ENCODE assay signal across 23 cellular contexts in genomic region chr22:31134688-31135087, GRCh38. TPM values are rescaled to one million over a fixed set of nuclear protein-coding genes. Genes with fewer than 3 reads are reported as not detected.
DNase-seq lines count a peak whose midpoint lies in the region; ATAC-seq, FAIRE-seq and TF ChIP-seq lines count a peak whose summit lies in the region.
"Had no signal": no experiment of that assay in that cellular context is flagged by ENCODE, and none has a peak within 500 bp of the region (broad histone marks: within the 10 kb centered on the region; RNA-seq: fewer than 3 reads in every experiment).

No MANE protein-coding gene starts in this region.

- H3K36me3 Mint-ChIP-seq in activated CD8-positive, alpha-beta T cell treated with anti-CD3 and anti-CD28 coated beads, Interleukin-2, amount 10 ng/mL, durations not matched to agents 7 days and 5 days (ENCODE audit: low read depth) = no peaks in the 10 kb centered on the region
- H3K36me3 Mint-ChIP-seq: CD14-positive monocyte had no signal

- H3K27ac Mint-ChIP-seq in activated CD8-positive, alpha-beta T cell treated with anti-CD3 and anti-CD28 coated beads, Interleukin-2, amount 10 ng/mL, durations not matched to agents 7 days and 5 days = no peak overlapping the region
- H3K27ac Mint-ChIP-seq: CD4-positive, alpha-beta T cell had no signal

- H3K4me2 ChIP-seq in K562 (ENCODE audit: insufficient read depth, low read length) (no peak overlapping the region), parathyroid adenoma (ENCODE audit: low read length) (no peak overlapping the region)
- H3K4me2 ChIP-seq: BLaER1 treated with 17β-estradiol and CSF1 and Interleukin-3, amounts not matched to agents 10 nM and 100 nM had no signal

- H3K9me1 ChIP-seq in K562 (ENCODE audit: control insufficient read depth, insufficient read depth, low read length) = no peaks in the 10 kb centered on the region

- no TSS peak for BruUV-seq in K562 (replicated peaks; lab: Mats Ljungman, UMichigan)

- in situ Hi-C loops in K562 (cut with MboI) = no loop called here

- TF ChIP-seq POLR2A in K562 (conservative IDR thresholded peaks at IDR 0.05) = no peak

- POLR2A ChIA-PET in K562 (lab: Yijun Ruan, JAX) = interaction anchor here (0.6 kb wide), 1 partner anchor 100 kb away, joined by 3 read pairs; no protein-coding TSS in a partner anchor
- POLR2A ChIA-PET in activated CD8-positive, alpha-beta T cell treated with anti-CD3 and anti-CD28 coated beads, Interleukin-2, amount 10 ng/mL, durations not matched to agents 7 days and 5 days (lab: Charles Lee) = no interaction called here

- no peak overlapping the region for H3K4me3 Mint-ChIP-seq in activated CD8-positive, alpha-beta T cell treated with anti-CD3 and anti-CD28 coated beads, Interleukin-2, amount 10 ng/mL, durations not matched to agents 7 days and 5 days
- H3K4me3 Mint-ChIP-seq: CD14-positive monocyte; CD4-positive, alpha-beta T cell had no signal

- H3K36me3 ChIP-seq in K562 (ENCODE audit: control insufficient read depth, insufficient read depth, low read length) (no peaks in the 10 kb centered on the region), parathyroid adenoma (ENCODE audit: control insufficient read depth, insufficient read depth, low read length) (no peaks in the 10 kb centered on the region), upper lobe of right lung (no peaks in the 10 kb centered on the region)
- H3K36me3 ChIP-seq: BE2C; BLaER1 treated with 17β-estradiol and CSF1 and Interleukin-3, amounts not matched to agents 10 nM and 100 nM had no signal

- no peak overlapping the region for H3K9ac ChIP-seq in K562 (ENCODE audit: insufficient read depth in 1 of 2, low read depth in 2 of 2, low read length in 2 of 2)
- H3K9ac ChIP-seq in parathyroid adenoma = no peak overlapping the region
- H3K9ac ChIP-seq: BLaER1 treated with 17β-estradiol and CSF1 and Interleukin-3, amounts not matched to agents 10 nM and 100 nM; GM23248 had no signal

- intact Hi-C loops in K562 (cut with micrococcal nuclease) (no loop called here), upper lobe of right lung (cut with DNase I) (no loop called here)

- no peak for TF ChIP-seq EP300 in K562 (IDR thresholded peaks at IDR 0.05; ENCODE audit: low read length)

- H3K27me3 Mint-ChIP-seq in activated CD8-positive, alpha-beta T cell treated with anti-CD3 and anti-CD28 coated beads, Interleukin-2, amount 10 ng/mL, durations not matched to agents 7 days and 5 days (ENCODE audit: low read depth) = no peaks in the 10 kb centered on the region
- H3K27me3 Mint-ChIP-seq: CD4-positive, alpha-beta T cell had no signal

- H3K9me3 ChIP-seq in K562 (replicated peaks; ENCODE audit: control insufficient read depth, insufficient read depth, low read depth, low read length) (no peaks in the 10 kb centered on the region), parathyroid adenoma (ENCODE audit: control insufficient read depth, low read length) (no peaks in the 10 kb centered on the region), upper lobe of right lung (no peaks in the 10 kb centered on the region)
- H3K9me3 ChIP-seq: BE2C; BLaER1 treated with 17β-estradiol and CSF1 and Interleukin-3, amounts not matched to agents 10 nM and 100 nM had no signal

- H3K4me3 ChIP-seq in K562 (no peak overlapping the region), parathyroid adenoma (ENCODE audit: low read depth, low read length) (no peak overlapping the region), upper lobe of right lung (no peak overlapping the region)
- H3K4me3 ChIP-seq: BLaER1 treated with 17β-estradiol and CSF1 and Interleukin-3, amounts not matched to agents 10 nM and 100 nM; GM23248 had no signal

- TF ChIP-seq CTCF in K562 (IDR thresholded peaks at IDR 0.05 in 2 of 3, conservative IDR thresholded peaks at IDR 0.05 in 1 of 3; ENCODE audit: insufficient read depth in 2 of 3, low read depth in 1 of 3, low read length in 3 of 3) (no peak), parathyroid adenoma (IDR thresholded peaks at IDR 0.05) (no peak), upper lobe of right lung (IDR thresholded peaks at IDR 0.05) (no peak)

- no peaks in the 10 kb centered on the region for H3K4me1 Mint-ChIP-seq in activated CD8-positive, alpha-beta T cell treated with anti-CD3 and anti-CD28 coated beads, Interleukin-2, amount 10 ng/mL, durations not matched to agents 7 days and 5 days (ENCODE audit: low read depth)

- ATAC-seq in K562 = no peak
- ATAC-seq in upper lobe of right lung = no peak
- no peak for ATAC-seq in activated CD8-positive, alpha-beta T cell treated with anti-CD3 and anti-CD28 coated beads, Interleukin-2, amount 10 ng/mL, durations not matched to agents 7 days and 5 days

- no peak overlapping the region for H3K27ac ChIP-seq in K562 (ENCODE audit: extremely low read depth, low read depth, low read length)
- peak overlapping the region; percentile 93 for H3K27ac ChIP-seq in parathyroid adenoma
- no peak overlapping the region for H3K27ac ChIP-seq in upper lobe of right lung
- H3K27ac ChIP-seq: BLaER1 treated with 17β-estradiol and CSF1 and Interleukin-3, amounts not matched to agents 10 nM and 100 nM; GM23248 had no signal

- no peaks in the 10 kb centered on the region for H4K20me1 ChIP-seq in K562 (replicated peaks; ENCODE audit: control insufficient read depth, insufficient read depth, low read length)
- H4K20me1 ChIP-seq: BLaER1 treated with 17β-estradiol and CSF1 and Interleukin-3, amounts not matched to agents 10 nM and 100 nM had no signal

- CTCF ChIA-PET in K562 (lab: Yijun Ruan, JAX; ENCODE audit: low intra/inter-chr PET ratio) = no interaction called here
- CTCF ChIA-PET in activated CD8-positive, alpha-beta T cell treated with anti-CD3 and anti-CD28 coated beads, Interleukin-2, amount 10 ng/mL, durations not matched to agents 7 days and 5 days (lab: Charles Lee) = interaction anchor here (1.6 kb wide), 1 partner anchor 27 kb away, joined by 6 read pairs; the partner anchor contains the start of gene SELENOM

- whole genome bisulfite sequencing in K562 (ENCODE audit: insufficient coverage, low coverage, missing lambda C conversion rate) = 56% methylated on average over 3 of the region's 4 CpGs

- H3K9me3 Mint-ChIP-seq in activated CD8-positive, alpha-beta T cell treated with anti-CD3 and anti-CD28 coated beads, Interleukin-2, amount 10 ng/mL, durations not matched to agents 7 days and 5 days (ENCODE audit: insufficient read depth) = no peaks in the 10 kb centered on the region
- H3K9me3 Mint-ChIP-seq: CD14-positive monocyte; CD4-positive, alpha-beta T cell had no signal

- H3K79me2 ChIP-seq in K562 (ENCODE audit: control insufficient read depth, insufficient read depth, low read length) = no peaks in the 10 kb centered on the region
- H3K79me2 ChIP-seq in parathyroid adenoma = no peaks in the 10 kb centered on the region

- no peak overlapping the region for H2AFZ ChIP-seq in K562 (ENCODE audit: low read depth, low read length)
- H2AFZ ChIP-seq in parathyroid adenoma = no peak overlapping the region
- H2AFZ ChIP-seq: GM23248 had no signal

- H3K4me1 ChIP-seq in K562 (replicated peaks in 1 of 2; ENCODE audit: control insufficient read depth in 2 of 2, insufficient read depth in 2 of 2, low read length in 2 of 2) (peaks cover under 1 to 11% of the 10 kb centered on the region in 2 experiments; a peak in 4 of 5 replicates), parathyroid adenoma (peaks cover 32% of the 10 kb centered on the region), upper lobe of right lung (no peaks in the 10 kb centered on the region)
- H3K4me1 ChIP-seq: BE2C; BLaER1 treated with 17β-estradiol and CSF1 and Interleukin-3, amounts not matched to agents 10 nM and 100 nM had no signal

- no peaks in the 10 kb centered on the region for H3K27me3 ChIP-seq in K562 (ENCODE audit: control insufficient read depth in 2 of 2, insufficient read depth in 2 of 2, low read length in 2 of 2)
- H3K27me3 ChIP-seq in parathyroid adenoma (ENCODE audit: control insufficient read depth, insufficient read depth, low read length) = no peaks in the 10 kb centered on the region
- no peaks in the 10 kb centered on the region for H3K27me3 ChIP-seq in upper lobe of right lung
- H3K27me3 ChIP-seq: BE2C; BLaER1 treated with 17β-estradiol and CSF1 and Interleukin-3, amounts not matched to agents 10 nM and 100 nM had no signal

- FAIRE-seq in K562 (lab: Jason Lieb, UNC) (no peak), frontal cortex (lab: Jason Lieb, UNC) (no peak)
- FAIRE-seq: A204.1, GM12892, GM19239, H1 had no signal

- DNase-seq in AG08396 (ENCODE audit: low spot score) = peak; percentile 12
- no peak for DNase-seq in K562 (ENCODE audit: extremely low read depth in 1 of 4, low spot score in 3 of 4)
- peak; percentile 12 for DNase-seq in frontal cortex (ENCODE audit: low spot score in 2 of 2)
- DNase-seq in upper lobe of right lung = no peak
- no peak for DNase-seq in activated CD8-positive, alpha-beta T cell treated with anti-CD3 and anti-CD28 coated beads, Interleukin-2, amount 10 ng/mL, durations not matched to agents 7 days and 5 days
- no peak for DNase-seq in T-helper 9 cell
- DNase-seq: AML-193; BE2C; Calu3; CD4-positive, alpha-beta T cell; COR-L47; DMS53; DMS79 treated with DMSO at 0.1 percent for 48 hours; GF-D8; GM23248; HCEC 1CT had no signal

- no peak for TF ChIP-seq RAD21 in K562 (CRISPR knock-in tag; conservative IDR thresholded peaks at IDR 0.05 in 1 of 2, IDR thresholded peaks at IDR 0.05 in 1 of 2)

RNA-seq across cellular contexts. Expression of gene PLA2G3, which starts 5.6 kb away (rescaled TPM):
- 1.2 and 3.3 TPM in 2 replicates for total RNA-seq in K562 (2011; cell fraction: chromatin; rRNA removed; ENCODE audit: low replicate concordance)
- 3.2 and 3.5 TPM in 2 replicates for total RNA-seq in K562 (2011; cell fraction: nucleolus; rRNA removed)
- total RNA-seq in K562 (2011; cell fraction: nucleoplasm; rRNA removed) = 1.9 TPM in 2 replicates
- 0.53 and 0.68 TPM in 2 replicates for total RNA-seq in K562 (2014; rRNA removed)
- total RNA-seq in K562 (2014; rRNA removed; fragmentation: Illumina TruSeq; extraction: Trizol) = 0.22 and 0.36 TPM in 2 replicates
- total RNA-seq in K562 (2015; rRNA removed; fragmentation: Illumina TruSeq; extraction: Trizol) = 0.76 and 1.1 TPM in 2 replicates
- 0.64 and 0.98 TPM in 2 replicates for total RNA-seq in K562 (2021)
- 1.4 and 5.4 TPM in 2 replicates for polyA plus RNA-seq in K562 (2011; rRNA removed)
- 1.7 and 4.2 TPM in 2 replicates for polyA plus RNA-seq in K562 (2011; cell fraction: cytosol; rRNA removed)
- 5.9 and 19.6 TPM in 2 replicates for polyA plus RNA-seq in K562 (2011; cell fraction: nucleus; rRNA removed)
- polyA plus RNA-seq in K562 (2012) = 0.57 and 1.5 TPM in 2 replicates
- 0.48 and 0.78 TPM in 2 replicates for polyA plus RNA-seq in K562 (2014; fragmentation: Illumina TruSeq; extraction: Trizol)
- polyA plus RNA-seq in K562 (2014; fragmentation: Nextera tagmentation; extraction: Ambion mirVana) = under 1 TPM; 0.18 to 0.20 TPM
- 0.77 and 1.2 TPM in 2 replicates for polyA plus RNA-seq in K562 (2014; rRNA removed)
- 0.53 and 1.6 TPM in 2 replicates for polyA minus RNA-seq in K562 (2011; rRNA and poly(A)+ RNA removed)
- 0.86 and 3.0 TPM in 2 replicates for polyA minus RNA-seq in K562 (2011; cell fraction: cytosol; rRNA and poly(A)+ RNA removed)
- 1.1 and 4.9 TPM in 2 replicates for polyA minus RNA-seq in K562 (2011; cell fraction: nucleus; rRNA and poly(A)+ RNA removed)
- under 0.01 TPM for total RNA-seq in frontal cortex
- 6.9 TPM for total RNA-seq in upper lobe of right lung
- total RNA-seq in activated CD8-positive, alpha-beta T cell treated with anti-CD3 and anti-CD28 coated beads, Interleukin-2, amount 10 ng/mL, durations not matched to agents 7 days and 5 days = not detected
- total RNA-seq: Calu3; CD4-positive, alpha-beta T cell; GM23248 had no signal
- polyA plus RNA-seq: CD14-positive monocyte, GM23248 had no signal

RNA-seq across cellular contexts. Expression of gene INPP5J, which starts 11.9 kb away (rescaled TPM):
- 1.5 and 3.2 TPM in 2 replicates for total RNA-seq in K562 (2011; cell fraction: chromatin; rRNA removed; ENCODE audit: low replicate concordance)
- 1.2 and 3.2 TPM in 2 replicates for total RNA-seq in K562 (2011; cell fraction: nucleolus; rRNA removed)
- 2.4 and 2.7 TPM in 2 replicates for total RNA-seq in K562 (2011; cell fraction: nucleoplasm; rRNA removed)
- 5.9 and 6.4 TPM in 2 replicates for total RNA-seq in K562 (2014; rRNA removed)
- 1.9 and 2.7 TPM in 2 replicates for total RNA-seq in K562 (2014; rRNA removed; fragmentation: Illumina TruSeq; extraction: Trizol)
- total RNA-seq in K562 (2015; rRNA removed; fragmentation: Illumina TruSeq; extraction: Trizol) = 5.8 and 6.7 TPM in 2 replicates
- total RNA-seq in K562 (2021) = 6.3 and 7.0 TPM in 2 replicates
- 1.6 and 21.8 TPM in 2 replicates for polyA plus RNA-seq in K562 (2011; rRNA removed)
- 4.8 and 29.8 TPM in 2 replicates for polyA plus RNA-seq in K562 (2011; cell fraction: cytosol; rRNA removed)
- polyA plus RNA-seq in K562 (2011; cell fraction: nucleus; rRNA removed) = 4.7 and 21.8 TPM in 2 replicates
- 6.0 and 10.4 TPM in 2 replicates for polyA plus RNA-seq in K562 (2012)
- 4.8 and 5.4 TPM in 2 replicates for polyA plus RNA-seq in K562 (2014; fragmentation: Illumina TruSeq; extraction: Trizol)
- under 1 TPM; 0.10 to 0.78 TPM for polyA plus RNA-seq in K562 (2014; fragmentation: Nextera tagmentation; extraction: Ambion mirVana)
- polyA plus RNA-seq in K562 (2014; rRNA removed) = 5.4 and 6.0 TPM in 2 replicates
- 1.2 and 7.5 TPM in 2 replicates for polyA minus RNA-seq in K562 (2011; rRNA and poly(A)+ RNA removed)
- polyA minus RNA-seq in K562 (2011; cell fraction: cytosol; rRNA and poly(A)+ RNA removed) = 1.4 and 21.9 TPM in 2 replicates
- 0.81 and 6.4 TPM in 2 replicates for polyA minus RNA-seq in K562 (2011; cell fraction: nucleus; rRNA and poly(A)+ RNA removed)
- 2.0 TPM for total RNA-seq in frontal cortex
- 4.5 TPM for total RNA-seq in upper lobe of right lung
- not detected for total RNA-seq in activated CD8-positive, alpha-beta T cell treated with anti-CD3 and anti-CD28 coated beads, Interleukin-2, amount 10 ng/mL, durations not matched to agents 7 days and 5 days
- total RNA-seq: GM23248 had no signal
- polyA plus RNA-seq: CD14-positive monocyte had no signal

RNA-seq across cellular contexts. Expression of gene RNF185, which starts 25.3 kb away (rescaled TPM):
- 16.7 and 17.6 TPM in 2 replicates for total RNA-seq in K562 (2011; cell fraction: chromatin; rRNA removed; ENCODE audit: low replicate concordance)
- 11.6 and 13.5 TPM in 2 replicates for total RNA-seq in K562 (2011; cell fraction: nucleolus; rRNA removed)
- 13.2 and 14.4 TPM in 2 replicates for total RNA-seq in K562 (2011; cell fraction: nucleoplasm; rRNA removed)
- total RNA-seq in K562 (2014; rRNA removed) = 6.5 and 8.4 TPM in 2 replicates
- 9.3 and 9.5 TPM in 2 replicates for total RNA-seq in K562 (2014; rRNA removed; fragmentation: Illumina TruSeq; extraction: Trizol)
- total RNA-seq in K562 (2015; rRNA removed; fragmentation: Illumina TruSeq; extraction: Trizol) = 10.8 and 12.5 TPM in 2 replicates
- 11.1 and 11.8 TPM in 2 replicates for total RNA-seq in K562 (2021)
- polyA plus RNA-seq in K562 (2011; rRNA removed) = 17.6 and 18.3 TPM in 2 replicates
- 12.6 and 14.4 TPM in 2 replicates for polyA plus RNA-seq in K562 (2011; cell fraction: cytosol; rRNA removed)
- 22.5 and 24.9 TPM in 2 replicates for polyA plus RNA-seq in K562 (2011; cell fraction: nucleus; rRNA removed)
- polyA plus RNA-seq in K562 (2012) = 10.8 and 23.1 TPM in 2 replicates
- polyA plus RNA-seq in K562 (2014; fragmentation: Illumina TruSeq; extraction: Trizol) = 14.2 and 17.1 TPM in 2 replicates
- polyA plus RNA-seq in K562 (2014; fragmentation: Nextera tagmentation; extraction: Ambion mirVana) = 1 to 10 TPM; 6.7 to 9.3 TPM
- 15.2 and 15.5 TPM in 2 replicates for polyA plus RNA-seq in K562 (2014; rRNA removed)
- 7.0 and 9.9 TPM in 2 replicates for polyA minus RNA-seq in K562 (2011; rRNA and poly(A)+ RNA removed)
- polyA minus RNA-seq in K562 (2011; cell fraction: cytosol; rRNA and poly(A)+ RNA removed) = 3.9 and 4.7 TPM in 2 replicates
- polyA minus RNA-seq in K562 (2011; cell fraction: nucleus; rRNA and poly(A)+ RNA removed) = 4.6 and 5.1 TPM in 2 replicates
- total RNA-seq in frontal cortex = 27.7 TPM
- total RNA-seq in upper lobe of right lung = 37.9 TPM
- total RNA-seq in activated CD8-positive, alpha-beta T cell treated with anti-CD3 and anti-CD28 coated beads, Interleukin-2, amount 10 ng/mL, durations not matched to agents 7 days and 5 days = 10 to 100 TPM; 17.7 to 18.1 TPM

RNA-seq across cellular contexts. Expression of gene SELENOM, which starts 27.3 kb away (rescaled TPM):
- 7.3 and 13.3 TPM in 2 replicates for total RNA-seq in K562 (2011; cell fraction: chromatin; rRNA removed; ENCODE audit: low replicate concordance)
- total RNA-seq in K562 (2011; cell fraction: nucleolus; rRNA removed) = 15.5 and 16.3 TPM in 2 replicates
- 10.6 and 15.3 TPM in 2 replicates for total RNA-seq in K562 (2011; cell fraction: nucleoplasm; rRNA removed)
- 6.9 and 10.8 TPM in 2 replicates for total RNA-seq in K562 (2014; rRNA removed)
- 1.2 and 1.8 TPM in 2 replicates for total RNA-seq in K562 (2014; rRNA removed; fragmentation: Illumina TruSeq; extraction: Trizol)
- 3.7 and 4.1 TPM in 2 replicates for total RNA-seq in K562 (2015; rRNA removed; fragmentation: Illumina TruSeq; extraction: Trizol)
- total RNA-seq in K562 (2021) = 8.5 and 10.9 TPM in 2 replicates
- 4.2 and 7.1 TPM in 2 replicates for polyA plus RNA-seq in K562 (2011; rRNA removed)
- 19.5 and 31.1 TPM in 2 replicates for polyA plus RNA-seq in K562 (2011; cell fraction: cytosol; rRNA removed)
- 11.9 and 13.4 TPM in 2 replicates for polyA plus RNA-seq in K562 (2011; cell fraction: nucleus; rRNA removed)
- 6.7 and 19.8 TPM in 2 replicates for polyA plus RNA-seq in K562 (2012)
- 2.8 and 5.8 TPM in 2 replicates for polyA plus RNA-seq in K562 (2014; fragmentation: Illumina TruSeq; extraction: Trizol)
- polyA plus RNA-seq in K562 (2014; fragmentation: Nextera tagmentation; extraction: Ambion mirVana) = 1 to 10 TPM; 1.2 to 2.9 TPM
- polyA plus RNA-seq in K562 (2014; rRNA removed) = 10.0 and 10.6 TPM in 2 replicates
- polyA minus RNA-seq in K562 (2011; rRNA and poly(A)+ RNA removed) = 1.7 and 2.3 TPM in 2 replicates
- 5.2 TPM in 1 of 2 replicates, not detected in the other for polyA minus RNA-seq in K562 (2011; cell fraction: cytosol; rRNA and poly(A)+ RNA removed)
- polyA minus RNA-seq in K562 (2011; cell fraction: nucleus; rRNA and poly(A)+ RNA removed) = 5.5 and 9.0 TPM in 2 replicates
- 11.8 TPM for total RNA-seq in frontal cortex
- 89.0 TPM for total RNA-seq in upper lobe of right lung
- under 1 TPM; 0.76 to 0.87 TPM for total RNA-seq in activated CD8-positive, alpha-beta T cell treated with anti-CD3 and anti-CD28 coated beads, Interleukin-2, amount 10 ng/mL, durations not matched to agents 7 days and 5 days
- total RNA-seq: Calu3 had no signal

RNA-seq across cellular contexts. Expression of gene SMTN, which starts 53.6 kb away (rescaled TPM):
- total RNA-seq in K562 (2011; cell fraction: chromatin; rRNA removed; ENCODE audit: low replicate concordance) = 49.3 and 111 TPM in 2 replicates
- 49.2 and 65.0 TPM in 2 replicates for total RNA-seq in K562 (2011; cell fraction: nucleolus; rRNA removed)
- total RNA-seq in K562 (2011; cell fraction: nucleoplasm; rRNA removed) = 48.8 and 58.2 TPM in 2 replicates
- total RNA-seq in K562 (2014; rRNA removed) (17.8 and 22.3 TPM in 2 replicates), K562 (2014; rRNA removed; fragmentation: Illumina TruSeq; extraction: Trizol) (8.8 and 11.1 TPM in 2 replicates), K562 (2015; rRNA removed; fragmentation: Illumina TruSeq; extraction: Trizol) (16.0 and 16.1 TPM in 2 replicates), K562 (2021) (39.9 and 41.1 TPM in 2 replicates), frontal cortex (9.0 TPM), upper lobe of right lung (71.6 TPM)
- polyA plus RNA-seq in K562 (2011; rRNA removed) (7.7 and 13.7 TPM in 2 replicates), K562 (2014; fragmentation: Illumina TruSeq; extraction: Trizol) (17.6 and 28.4 TPM in 2 replicates), K562 (2014; fragmentation: Nextera tagmentation; extraction: Ambion mirVana) (1 to 10 TPM; 2.5 to 3.4 TPM), K562 (2014; rRNA removed) (20.6 and 25.5 TPM in 2 replicates)
- polyA plus RNA-seq in K562 (2011; cell fraction: cytosol; rRNA removed) = 9.0 and 10.3 TPM in 2 replicates
- polyA plus RNA-seq in K562 (2011; cell fraction: nucleus; rRNA removed) = 70.1 and 84.9 TPM in 2 replicates
- 22.9 and 23.5 TPM in 2 replicates for polyA plus RNA-seq in K562 (2012)
- polyA minus RNA-seq in K562 (2011; rRNA and poly(A)+ RNA removed) = 4.6 and 7.0 TPM in 2 replicates
- 8.3 and 14.4 TPM in 2 replicates for polyA minus RNA-seq in K562 (2011; cell fraction: cytosol; rRNA and poly(A)+ RNA removed)
- polyA minus RNA-seq in K562 (2011; cell fraction: nucleus; rRNA and poly(A)+ RNA removed) = 24.6 and 28.2 TPM in 2 replicates
- total RNA-seq in activated CD8-positive, alpha-beta T cell treated with anti-CD3 and anti-CD28 coated beads, Interleukin-2, amount 10 ng/mL, durations not matched to agents 7 days and 5 days = 10 to 100 TPM; 51.0 to 61.7 TPM

Comparison
In these comparisons a context has a peak if more than half of its experiments do, and no peak if none do; other contexts are left out.
1. DNase-seq: peak in AG08396 (single experiment) and frontal cortex (2 of 2); none in K562 (0 of 4), upper lobe of right lung (single experiment), activated CD8-positive, alpha-beta T cell treated with anti-CD3 and anti-CD28 coated beads, Interleukin-2, amount 10 ng/mL, durations not matched to agents 7 days and 5 days (single experiment) and T-helper 9 cell (single experiment).